18 cellular contexts compared by ENCODE assay signal in the genomic region with DNA sequence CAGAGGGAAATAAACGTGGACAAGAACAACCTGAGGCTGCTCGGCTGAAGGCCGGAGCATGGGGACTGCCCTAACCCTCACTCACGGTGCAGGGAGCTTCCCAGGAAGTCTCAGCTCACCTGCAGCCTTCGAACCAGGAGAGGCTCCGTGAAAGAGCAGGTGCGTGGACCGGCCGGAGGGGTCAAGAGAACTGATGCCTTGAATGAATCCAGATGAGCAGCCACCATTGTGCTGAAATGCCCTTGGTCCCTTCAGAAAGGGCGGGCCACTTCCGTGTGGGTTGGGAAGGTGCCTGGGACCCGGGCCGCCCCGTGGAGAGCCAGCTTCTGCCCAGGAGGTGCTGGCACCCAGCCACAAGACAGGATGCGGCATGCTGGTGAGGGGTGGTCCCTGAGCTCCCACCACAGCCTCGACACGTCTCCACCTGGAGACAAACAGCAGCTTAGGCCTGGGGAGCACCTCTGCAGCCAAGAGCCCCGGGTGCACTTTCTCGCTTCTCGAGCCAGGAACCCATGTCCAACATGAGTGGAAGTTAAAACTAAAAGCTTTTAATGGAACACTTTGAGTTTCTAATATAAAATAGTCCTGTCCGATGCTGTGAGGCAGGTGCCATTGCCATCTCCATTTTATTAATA.
"Had no signal": no experiment of that assay in that cellular context is flagged by ENCODE, and none has a peak within 500 bp of the region (broad histone marks: within the 10 kb centered on the region; RNA-seq: fewer than 3 reads in every experiment).

No MANE protein-coding gene starts in this region.

- H3K4me1 Mint-ChIP-seq: immature natural killer cell; naive B cell; nephron; stimulated activated naive B cell treated with anti-CD40 and anti-IgM and Interleukin-4, amounts not matched to agents 10 μg/mL and 1 μg/mL and 100 μg/mL, for 72 hours; stimulated activated naive CD8-positive, alpha-beta T cell treated with anti-CD3 and anti-CD28 coated beads, Interleukin-15, amount 100 ng/mL, for 72 hours had no signal

- H3K36me3 ChIP-seq: colonic mucosa, tibial nerve had no signal

- FAIRE-seq: endometrium had no signal

- H3K4me1 ChIP-seq: colonic mucosa, testis, tibial nerve had no signal

- H3K27me3 ChIP-seq: colonic mucosa, testis, tibial nerve had no signal

- H3K36me3 Mint-ChIP-seq: immature natural killer cell; naive B cell; stimulated activated naive B cell treated with anti-CD40 and anti-IgM and Interleukin-4, amounts not matched to agents 10 μg/mL and 1 μg/mL and 100 μg/mL, for 72 hours had no signal

- H3K27ac Mint-ChIP-seq: immature natural killer cell; nephron; stimulated activated naive B cell treated with anti-CD40 and anti-IgM and Interleukin-4, amounts not matched to agents 10 μg/mL and 1 μg/mL and 100 μg/mL, for 72 hours; stimulated activated naive CD8-positive, alpha-beta T cell treated with anti-CD3 and anti-CD28 coated beads, Interleukin-15, amount 100 ng/mL, for 72 hours had no signal

- H3K4me3 Mint-ChIP-seq: immature natural killer cell; naive B cell; nephron; stimulated activated naive B cell treated with anti-CD40 and anti-IgM and Interleukin-4, amounts not matched to agents 10 μg/mL and 1 μg/mL and 100 μg/mL, for 72 hours; stimulated activated naive CD8-positive, alpha-beta T cell treated with anti-CD3 and anti-CD28 coated beads, Interleukin-15, amount 100 ng/mL, for 72 hours had no signal

- H3K9me3 Mint-ChIP-seq: naive B cell; nephron; stimulated activated naive B cell treated with anti-CD40 and anti-IgM and Interleukin-4, amounts not matched to agents 10 μg/mL and 1 μg/mL and 100 μg/mL, for 72 hours; stimulated activated naive CD8-positive, alpha-beta T cell treated with anti-CD3 and anti-CD28 coated beads, Interleukin-15, amount 100 ng/mL, for 72 hours had no signal

- H3K9me3 ChIP-seq: colonic mucosa, testis, tibial nerve had no signal

- ATAC-seq: esophagus mucosa; left colon; left ventricle myocardium superior; sciatic nerve; stimulated activated naive B cell treated with anti-CD40 and anti-IgM and Interleukin-4, amounts not matched to agents 10 μg/mL and 1 μg/mL and 100 μg/mL, for 72 hours; stimulated activated naive CD8-positive, alpha-beta T cell treated with anti-CD3 and anti-CD28 coated beads, Interleukin-15, amount 100 ng/mL, for 72 hours had no signal

- H3K27ac ChIP-seq: colonic mucosa, testis, tibial nerve had no signal

- H3K4me3 ChIP-seq: colonic mucosa, testis, tibial nerve had no signal

- DNase-seq: colonic mucosa; effector CD8-positive, alpha-beta T cell; immature natural killer cell; left colon; left ventricle myocardium superior; mesendoderm; naive B cell; posterior cingulate gyrus; stimulated activated CD4-positive, alpha-beta T cell treated with anti-CD3 and anti-CD28 coated beads, Interleukin-2, amount 100 ng/mL, for 24 hours; stimulated activated CD4-positive, alpha-beta T cell treated with anti-CD3 and anti-CD28 coated beads, Interleukin-4, amount 100 ng/mL, for 4 hours; stimulated activated naive B cell treated with anti-CD40 and anti-IgM and Interleukin-4, amounts not matched to agents 10 μg/mL and 1 μg/mL and 100 μg/mL, for 72 hours; stimulated activated naive CD8-positive, alpha-beta T cell treated with anti-CD3 and anti-CD28 coated beads, Interleukin-15, amount 100 ng/mL, for 72 hours; testis had no signal
